In the genomic region with DNA sequence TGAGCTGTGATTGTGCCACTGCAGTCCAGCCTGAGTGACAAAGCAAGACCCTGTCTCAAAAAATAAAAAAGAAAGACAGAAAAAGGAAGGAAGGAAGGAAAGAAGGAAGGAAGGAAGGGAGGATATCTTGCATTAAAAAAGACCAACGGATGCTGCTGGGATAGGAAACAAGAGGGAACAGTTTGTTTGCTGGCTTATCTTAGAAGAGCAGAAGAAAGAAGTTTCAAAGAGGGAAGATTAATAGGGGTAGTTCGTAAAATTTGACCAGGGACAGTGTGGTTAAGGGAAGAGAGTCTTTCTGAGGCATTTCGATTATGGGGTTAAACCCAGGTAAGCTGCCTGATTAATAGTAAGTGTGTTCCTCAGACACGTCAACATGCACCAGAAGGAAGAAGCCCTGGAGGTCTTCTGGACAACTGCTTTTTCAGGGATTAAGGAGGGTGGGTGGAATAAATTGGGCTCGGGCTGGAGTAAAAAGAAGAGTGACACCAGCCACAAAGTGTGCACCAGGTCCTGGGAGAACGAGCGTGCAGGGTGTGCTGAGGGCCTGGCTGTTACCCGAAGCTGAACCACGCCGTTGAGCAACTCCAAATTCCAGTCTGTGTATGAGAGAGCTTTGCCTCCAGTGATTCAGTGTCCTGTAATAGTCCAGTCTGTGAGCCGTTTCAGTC, we compare ENCODE assay signal across 9 cellular contexts. TPM values are rescaled to one million over a fixed set of nuclear protein-coding genes. Genes with fewer than 3 reads are reported as not detected.
DNase-seq lines count a peak whose midpoint lies in the region; ATAC-seq lines count a peak whose summit lies in the region.
"Had no signal": no experiment of that assay in that cellular context is flagged by ENCODE, and none has a peak within 500 bp of the region (broad histone marks: within the 10 kb centered on the region; RNA-seq: fewer than 3 reads in every experiment).

No MANE protein-coding gene starts in this region.

- in situ Hi-C loops in SK-MEL-5 (cut with HindIII; ENCODE audit: low pct_unique_long_range_greater_than_20kb, low sequenced_read_pairs): no loop called here

- DNase-seq in activated CD8-positive, alpha-beta memory T cell treated with anti-CD3 and anti-CD28 coated beads for 24 hours: peak; percentile 69
- no peak for DNase-seq in activated CD8-positive, alpha-beta memory T cell treated with anti-CD3 and anti-CD28 coated beads, Interleukin-2, amount 50 U/mL, for 4 hours
- DNase-seq in SK-MEL-5 (ENCODE audit: low read depth, low spot score) (peak; percentile 67), DMS 273 (lab: John Stamatoyannopoulos, UW; ENCODE audit: unreplicated experiment) (no peak)
- DNase-seq in stimulated activated naive CD8-positive, alpha-beta T cell treated with anti-CD3 and anti-CD28 coated beads, Interleukin-15, Interleukin-2, amounts not matched to agents 100 U/mL and 50 U/mL, for 24 hours: no peak
- no peak for DNase-seq in activated CD4-positive, CD25-positive, alpha-beta regulatory T cell (lab: John Stamatoyannopoulos, UW)
- DNase-seq: naive B cell had no signal

- ATAC-seq in esophagus mucosa (peak; percentile 95), GM18909 (IDR thresholded peaks at IDR 0.05; ENCODE audit: poor library complexity, unreplicated experiment) (no peak)
- ATAC-seq in stimulated activated naive CD8-positive, alpha-beta T cell treated with anti-CD3 and anti-CD28 coated beads, Interleukin-15, Interleukin-2, amounts not matched to agents 100 U/mL and 50 U/mL, for 24 hours: peak; percentile 44

RNA-seq across cellular contexts. Expression of gene FYB1, which starts 24.8 kb away (rescaled TPM):
- 29.1 and 31.6 TPM in 2 replicates for total RNA-seq in SK-MEL-5 (2014; rRNA removed; shearing (Covaris generic))
- 28.7 and 41.3 TPM in 2 replicates for polyA plus RNA-seq in SK-MEL-5 (2015; cell fraction: cytosol; rRNA removed)
- polyA plus RNA-seq in SK-MEL-5 (2015; cell fraction: nucleus; rRNA removed): 68.2 and 72.5 TPM in 2 replicates
- total RNA-seq in esophagus mucosa: 64.7 TPM

Comparison
In these comparisons a context has a peak if more than half of its experiments do, and no peak if none do; other contexts are left out.
1. DNase-seq: peak in activated CD8-positive, alpha-beta memory T cell treated with anti-CD3 and anti-CD28 coated beads for 24 hours (single experiment) and SK-MEL-5 (single experiment); none in activated CD8-positive, alpha-beta memory T cell treated with anti-CD3 and anti-CD28 coated beads, Interleukin-2, amount 50 U/mL, for 4 hours (single experiment), stimulated activated naive CD8-positive, alpha-beta T cell treated with anti-CD3 and anti-CD28 coated beads, Interleukin-15, Interleukin-2, amounts not matched to agents 100 U/mL and 50 U/mL, for 24 hours (single experiment), activated CD4-positive, CD25-positive, alpha-beta regulatory T cell (0 of 4) and DMS 273 (single experiment).